10 cellular contexts compared by ENCODE assay signal in genomic region chr17:40340327-40340726, GRCh38. TPM values are rescaled to one million over a fixed set of nuclear protein-coding genes. Genes with fewer than 3 reads are reported as not detected.
A peak's percentile ranks its signal among the peaks of the same experiment; 100 is the strongest.
DNase-seq lines count a peak whose midpoint lies in the region; ATAC-seq and TF ChIP-seq lines count a peak whose summit lies in the region.
"Had no signal": no experiment of that assay in that cellular context is flagged by ENCODE, and none has a peak within 500 bp of the region (broad histone marks: within the 10 kb centered on the region; RNA-seq: fewer than 3 reads in every experiment).

No MANE protein-coding gene starts in this region.

- CTCF ChIA-PET in HCT116 (lab: Charles Lee) = no interaction called here

- H3K4me2 ChIP-seq in HCT116 (ENCODE audit: low read length) = peak overlapping the region; percentile 80
- H3K4me2 ChIP-seq in smooth muscle cell = no peak overlapping the region
- H3K4me2 ChIP-seq: KMS-11 had no signal

- peaks cover 0 to 4% (median 0%) of the 10 kb centered on the region in 6 donors for H3K9me3 Mint-ChIP-seq in immature natural killer cell
- H3K9me3 Mint-ChIP-seq: stimulated activated naive CD8-positive, alpha-beta T cell treated with anti-CD3 and anti-CD28 coated beads, Interleukin-15, amount 100 ng/mL, for 72 hours had no signal

- no TSS peak for BruUV-seq in HCT116 (replicated peaks; lab: Mats Ljungman, UMichigan)

- H2AFZ ChIP-seq in HCT116 (ENCODE audit: low read depth, low read length, poor library complexity, severe bottlenecking) = no peak overlapping the region
- no peak overlapping the region for H2AFZ ChIP-seq in smooth muscle cell (ENCODE audit: low read depth)

- no peak for TF ChIP-seq RAD21 in HCT116 (IDR thresholded peaks at IDR 0.05; ENCODE audit: low read depth)

- H3K4me1 Mint-ChIP-seq in immature natural killer cell = peaks cover 63 to 66% of the 10 kb centered on the region in 2 donors

- intact Hi-C loops in HCT116 (cut with micrococcal nuclease) = loop anchor here (2.0 kb wide), 1 partner anchor 22 kb away; no protein-coding TSS in a partner anchor

- H4K20me1 ChIP-seq in HCT116 (ENCODE audit: insufficient read depth) (no peaks in the 10 kb centered on the region; the same call in 1 of the 2 replicates), smooth muscle cell (ENCODE audit: low read depth) (peaks cover 81% of the 10 kb centered on the region)

- no peak for DNase-seq in HCT116 (ENCODE audit: low read depth, low spot score)
- no peak for DNase-seq in immature natural killer cell
- no peak for DNase-seq in smooth muscle cell (lab: John Stamatoyannopoulos, UW; ENCODE audit: unreplicated experiment)
- no peak for DNase-seq in HuH-7 (ENCODE audit: low spot score)
- no peak for DNase-seq in kidney glomerular epithelial cell (lab: John Stamatoyannopoulos, UW)
- DNase-seq: NCI-H524 treated with DMSO at 0.1 percent for 48 hours; stimulated activated naive CD8-positive, alpha-beta T cell treated with anti-CD3 and anti-CD28 coated beads, Interleukin-15, amount 100 ng/mL, for 72 hours had no signal

- no peaks in the 10 kb centered on the region for H3K27me3 ChIP-seq in HCT116 (ENCODE audit: insufficient read depth, low read length)
- no peaks in the 10 kb centered on the region for H3K27me3 ChIP-seq in smooth muscle cell (ENCODE audit: low read depth)

- TF ChIP-seq POLR2A in HCT116 (IDR thresholded peaks at IDR 0.05; ENCODE audit: borderline replicate concordance, extremely low read depth, insufficient read depth, insufficient read length) = no peak

- peak overlapping the region; percentile 72; the same call in 1 of the 2 replicates for H3K27ac ChIP-seq in HCT116 (ENCODE audit: low read depth, low read length)
- peak overlapping the region; percentile 80 for H3K27ac ChIP-seq in VCaP
- H3K27ac ChIP-seq in smooth muscle cell (ENCODE audit: low read depth) = peak overlapping the region; percentile 89
- H3K27ac ChIP-seq: KMS-11 had no signal

- ATAC-seq in HCT116 (no peak), HG03469 (IDR thresholded peaks at IDR 0.05; ENCODE audit: unreplicated experiment) (no peak)

- peaks cover 21 to 60% of the 10 kb centered on the region in 2 experiments for H3K4me1 ChIP-seq in HCT116 (ENCODE audit: control insufficient read depth in 1 of 2, insufficient read depth in 2 of 2, low read length in 2 of 2)
- H3K4me1 ChIP-seq in smooth muscle cell (ENCODE audit: low read depth) = peaks cover 32% of the 10 kb centered on the region

- peak overlapping the region in 1 of 2 experiments; percentile 68; a peak in 1 of 4 replicates for H3K4me3 ChIP-seq in HCT116 (replicated peaks in 1 of 2; ENCODE audit: low read depth in 1 of 2, low read length in 2 of 2)
- H3K4me3 ChIP-seq in smooth muscle cell = no peak overlapping the region

- H3K27ac Mint-ChIP-seq in immature natural killer cell = peak overlapping the region; percentile 94 to 99 (median 98)

- H3K9me3 ChIP-seq in HCT116 (ENCODE audit: control insufficient read depth in 1 of 2, insufficient read depth in 1 of 2, low read depth in 1 of 2, low read length in 2 of 2) (no peaks in the 10 kb centered on the region), smooth muscle cell (replicated peaks; ENCODE audit: low read depth) (no peaks in the 10 kb centered on the region)

- peaks cover 12% of the 10 kb centered on the region for H3F3A ChIP-seq in smooth muscle cell (ENCODE audit: low read depth)

- no peak for TF ChIP-seq CTCF in HCT116 (IDR thresholded peaks at IDR 0.05 in 2 of 3, conservative IDR thresholded peaks at IDR 0.05 in 1 of 3; ENCODE audit: borderline replicate concordance in 1 of 3, insufficient read depth in 1 of 3, low read depth in 2 of 3, low read length in 2 of 3)
- TF ChIP-seq CTCF in VCaP (conservative IDR thresholded peaks at IDR 0.05) = no peak
- no peak for TF ChIP-seq CTCF in smooth muscle cell (IDR thresholded peaks at IDR 0.05; ENCODE audit: borderline replicate concordance, insufficient read depth, poor library complexity, severe bottlenecking)

- no peaks in the 10 kb centered on the region for H3K9me2 ChIP-seq in HCT116 (ENCODE audit: insufficient read depth)

- H3K27me3 Mint-ChIP-seq in immature natural killer cell (ENCODE audit: low read depth in 3 of 3) = peaks cover 16 to 26% (median 21%) of the 10 kb centered on the region in 3 donors
- H3K27me3 Mint-ChIP-seq: stimulated activated naive CD8-positive, alpha-beta T cell treated with anti-CD3 and anti-CD28 coated beads, Interleukin-15, amount 100 ng/mL, for 72 hours had no signal

- POLR2A ChIA-PET in HCT116 (lab: Charles Lee) = interaction anchor here (1.0 to 1.4 kb wide), 2 partner anchors 11 to 23 kb away, joined by 3 read pairs; no protein-coding TSS in a partner anchor

- RAD21 ChIA-PET in HCT116 (lab: Charles Lee; ENCODE audit: low non-redundant PET in 1 of 2, low total read pairs in 2 of 2, uncharacterized antibody in 2 of 2, unreplicated experiment in 2 of 2) = interaction anchor here in 1 of 2 experiments (0.5 kb wide), 1 partner anchor 16 kb away, joined by 3 read pairs; no protein-coding TSS in a partner anchor

- 100% methylated on average over 1 of the region's 1 CpG for WGBS in smooth muscle cell (ENCODE audit: low lambda C conversion rate)

- peak overlapping the region in 2 of 5 donors; percentile 76 to 80 for H3K4me3 Mint-ChIP-seq in immature natural killer cell

- H3K36me3 Mint-ChIP-seq in immature natural killer cell = no peaks in the 10 kb centered on the region

- peak overlapping the region; percentile 73; the same call in 1 of the 2 replicates for H3K9ac ChIP-seq in HCT116 (ENCODE audit: low read length)
- H3K9ac ChIP-seq in smooth muscle cell (ENCODE audit: low read depth) = no peak overlapping the region
- H3K9ac ChIP-seq: KMS-11 had no signal

- H3K36me3 ChIP-seq in HCT116 (ENCODE audit: control insufficient read depth in 1 of 2, insufficient read depth in 2 of 2, low read length in 2 of 2) (peaks cover 0 to 4% of the 10 kb centered on the region in 2 experiments; a peak in 1 of 4 replicates), smooth muscle cell (ENCODE audit: low read depth) (no peaks in the 10 kb centered on the region)

- peaks cover 83% of the 10 kb centered on the region for H3K79me2 ChIP-seq in HCT116 (ENCODE audit: insufficient read depth, low read length)
- H3K79me2 ChIP-seq in smooth muscle cell (ENCODE audit: low read depth) = peaks cover 35% of the 10 kb centered on the region

TF ChIP-seq in HCT116, 20 proteins besides CTCF, POLR2A, EP300 and RAD21:
- no peak for TF ChIP-seq YY1 (IDR thresholded peaks at IDR 0.05; ENCODE audit: extremely low read depth, insufficient replicate concordance, low read depth, low read length)

RNA-seq across cellular contexts. Expression of gene GJD3, which starts 24.2 kb away (rescaled TPM):
- total RNA-seq in HCT116 (2021; ENCODE audit: unreplicated experiment) = not detected
- polyA plus RNA-seq in HCT116 (2012) = 0.29 and 1.5 TPM in 2 replicates
- under 1 TPM in 2 of 3 donors, not detected in 1; 0.40 to 0.68 TPM for polyA plus RNA-seq in immature natural killer cell
- total RNA-seq in smooth muscle cell = not detected in 2 replicates
- 0.27 and 0.30 TPM in 2 replicates for polyA plus RNA-seq in smooth muscle cell

RNA-seq across cellular contexts. Expression of gene RARA, which starts 31.3 kb away (rescaled TPM):
- 35.1 TPM for total RNA-seq in HCT116 (2021; ENCODE audit: unreplicated experiment)
- 38.1 and 46.6 TPM in 2 replicates for polyA plus RNA-seq in HCT116 (2012)
- 10 to 100 TPM in 1 of 3 donors, 1 to 10 TPM in 2; 4.6 to 12.1 (median 4.6) TPM for polyA plus RNA-seq in immature natural killer cell
- total RNA-seq in smooth muscle cell = 13.6 and 22.5 TPM in 2 replicates
- polyA plus RNA-seq in smooth muscle cell = 21.6 and 22.1 TPM in 2 replicates

RNA-seq across cellular contexts. Expression of gene CDC6, which starts 52.6 kb away (rescaled TPM):
- 117 TPM for total RNA-seq in HCT116 (2021; ENCODE audit: unreplicated experiment)
- 37.2 and 38.7 TPM in 2 replicates for polyA plus RNA-seq in HCT116 (2012)
- polyA plus RNA-seq in immature natural killer cell = 1 to 10 TPM in 2 of 3 donors, under 1 TPM in 1; 0.81 to 1.8 (median 1.5) TPM
- 10.4 and 15.1 TPM in 2 replicates for total RNA-seq in smooth muscle cell
- polyA plus RNA-seq in smooth muscle cell = 5.2 and 5.5 TPM in 2 replicates
